Comparison of ENCODE assay signal across 8 cellular contexts in genomic region chr1:151327223-151327902, GRCh38. TPM values are rescaled to one million over a fixed set of nuclear protein-coding genes. Genes with fewer than 3 reads are reported as not detected.
DNase-seq lines count a peak whose midpoint lies in the region; ATAC-seq and FAIRE-seq lines count a peak whose summit lies in the region.

PI4KB (minus strand) TSS chr1:151327416; CDS start chr1:151316481, 10,935 bp downstream.

- H3K27ac ChIP-seq in substantia nigra (ENCODE audit: low read depth, low read length, poor library complexity, severe bottlenecking), result peak within 1 kb of the TSS; percentile 91

- H3K36me3 Mint-ChIP-seq in activated naive CD4-positive, alpha-beta T cell treated with anti-CD3 and anti-CD28 coated beads, Interleukin-2, amount 50 U/mL, for 72 hours, result peaks cover 14 to 15% of the 10 kb centered on the region in 2 donors

- peak within 1 kb of the TSS; percentile 86 to 100 for H3K27ac Mint-ChIP-seq in activated naive CD4-positive, alpha-beta T cell treated with anti-CD3 and anti-CD28 coated beads, Interleukin-2, amount 50 U/mL, for 72 hours

- DNase-seq in NCI-H1105 treated with DMSO at 0.1 percent for 48 hours (lab: John Stamatoyannopoulos, UW) (peak; percentile 99), SKM-1 treated with dmso at 0.1 percent for 144 hours (lab: John Stamatoyannopoulos, UW; ENCODE audit: unreplicated experiment) (peak; percentile 100), globus pallidus (ENCODE audit: low spot score) (peak; percentile 98), non-pigmented ciliary epithelial cell (ENCODE audit: low read depth) (peak; percentile 94), substantia nigra (lab: John Stamatoyannopoulos, UW) (peak; percentile 51 to 94 (median 83))
- peak; percentile 84 to 86 for DNase-seq in activated naive CD4-positive, alpha-beta T cell treated with anti-CD3 and anti-CD28 coated beads, Interleukin-2, amount 50 U/mL, for 72 hours (ENCODE audit: low spot score in 2 of 2)

- FAIRE-seq in G401.6 (lab: Jason Lieb, UNC), result peak; percentile 96

- H3K9me3 Mint-ChIP-seq in activated naive CD4-positive, alpha-beta T cell treated with anti-CD3 and anti-CD28 coated beads, Interleukin-2, amount 50 U/mL, for 72 hours, result no peaks in the 10 kb centered on the region

- ATAC-seq in HG02571 (IDR thresholded peaks at IDR 0.05; ENCODE audit: unreplicated experiment), result peak; percentile 72
- ATAC-seq in activated naive CD4-positive, alpha-beta T cell treated with anti-CD3 and anti-CD28 coated beads, Interleukin-2, amount 50 U/mL, for 72 hours, result peak; percentile 89 to 96

RNA-seq across cellular contexts. Expression of gene PI4KB, which starts in this region (rescaled TPM):
- total RNA-seq in activated naive CD4-positive, alpha-beta T cell treated with anti-CD3 and anti-CD28 coated beads, Interleukin-2, amount 50 U/mL, for 72 hours, result 10 to 100 TPM; 55.0 to 75.3 TPM

Comparison
In these comparisons a context has a peak if more than half of its experiments do, and no peak if none do; other contexts are left out.
1. Peak in every context shown above with its lines: DNase-seq, ATAC-seq and H3K27ac ChIP-seq.